33 cellular contexts compared by ENCODE assay signal in genomic region chr17:12865769-12866168, GRCh38.
"Had no signal": no experiment of that assay in that cellular context is flagged by ENCODE, and none has a peak within 500 bp of the region (broad histone marks: within the 10 kb centered on the region; RNA-seq: fewer than 3 reads in every experiment).

No MANE protein-coding gene starts in this region.

- H3K4me1 ChIP-seq: ascending aorta, colonic mucosa, Peyer's patch, SJSA1 had no signal

- DNase-seq: activated B cell treated with CpG ODN at 0.5 μM for 24 hours; activated CD4-positive, alpha-beta T cell treated with anti-CD3 and anti-CD28 coated beads for 4 hours; activated CD4-positive, CD25-positive, alpha-beta regulatory T cell treated with anti-CD3 and anti-CD28 coated beads, Interleukin-2, amount 50 U/mL, for 72 hours; activated CD8-positive, alpha-beta T cell treated with anti-CD3 and anti-CD28 coated beads for 36 hours; activated effector memory CD4-positive, alpha-beta T cell treated with anti-CD3 and anti-CD28 coated beads, Interleukin-2, amount 50 U/mL, for 16 hours; activated naive CD4-positive, alpha-beta T cell; activated naive CD4-positive, alpha-beta T cell treated with anti-CD3 and anti-CD28 coated beads, Interleukin-2, amount 50 U/mL, for 16 hours; activated naive CD8-positive, alpha-beta T cell treated with anti-CD3 and anti-CD28 coated beads for 36 hours; activated T-cell treated with anti-CD3 and anti-CD28 coated beads, Interleukin-2, amount 50 U/mL, for 1 hour; activated T-cell treated with anti-CD3 and anti-CD28 coated beads, Interleukin-2, amount 50 U/mL, for 72 hours; amniotic stem cell; colonic mucosa; MG63; NCI-H1048; NCI-H1105 treated with DMSO at 0.1 percent for 48 hours; NCI-H1436; NCI-H1694 treated with DMSO at 0.1 percent for 48 hours; NCI-H2029; NCI-H345; NCI-H524 treated with DMSO at 0.1 percent for 48 hours; PC-3; Peyer's patch; RPMI8226; SHP77 treated with DMSO at 0.1 percent for 48 hours; T-cell; T-helper 2 cell; T-helper 9 cell had no signal

- H3K36me3 ChIP-seq: ascending aorta, cardiac muscle cell, colonic mucosa, MG63, Peyer's patch, SJSA1 had no signal

- H3K9me3 ChIP-seq: ascending aorta, colonic mucosa, MG63, Peyer's patch, SJSA1 had no signal

- H3K27ac ChIP-seq: ascending aorta, cardiac muscle cell, colonic mucosa, Peyer's patch, SJSA1, VCaP had no signal

- ATAC-seq: activated CD8-positive, alpha-beta T cell treated with anti-CD3 and anti-CD28 coated beads for 36 hours; activated T-cell treated with anti-CD3 and anti-CD28 coated beads, Interleukin-2, amount 50 U/mL, for 72 hours; activated T-helper 17 cell treated with anti-CD3 and anti-CD28 coated beads, Interleukin-2, amount 50 U/mL, for 72 hours; PC-3; SK-N-SH treated with all-trans-retinoic acid at 6 μM for 48 hours; T-cell had no signal

- H3K4me3 ChIP-seq: ascending aorta, cardiac muscle cell, colonic mucosa, MG63, Peyer's patch, SJSA1 had no signal

- H3K27me3 ChIP-seq: ascending aorta, cardiac muscle cell, colonic mucosa, MG63, Peyer's patch, SJSA1 had no signal
